15 cellular contexts compared by ENCODE assay signal in the genomic region with DNA sequence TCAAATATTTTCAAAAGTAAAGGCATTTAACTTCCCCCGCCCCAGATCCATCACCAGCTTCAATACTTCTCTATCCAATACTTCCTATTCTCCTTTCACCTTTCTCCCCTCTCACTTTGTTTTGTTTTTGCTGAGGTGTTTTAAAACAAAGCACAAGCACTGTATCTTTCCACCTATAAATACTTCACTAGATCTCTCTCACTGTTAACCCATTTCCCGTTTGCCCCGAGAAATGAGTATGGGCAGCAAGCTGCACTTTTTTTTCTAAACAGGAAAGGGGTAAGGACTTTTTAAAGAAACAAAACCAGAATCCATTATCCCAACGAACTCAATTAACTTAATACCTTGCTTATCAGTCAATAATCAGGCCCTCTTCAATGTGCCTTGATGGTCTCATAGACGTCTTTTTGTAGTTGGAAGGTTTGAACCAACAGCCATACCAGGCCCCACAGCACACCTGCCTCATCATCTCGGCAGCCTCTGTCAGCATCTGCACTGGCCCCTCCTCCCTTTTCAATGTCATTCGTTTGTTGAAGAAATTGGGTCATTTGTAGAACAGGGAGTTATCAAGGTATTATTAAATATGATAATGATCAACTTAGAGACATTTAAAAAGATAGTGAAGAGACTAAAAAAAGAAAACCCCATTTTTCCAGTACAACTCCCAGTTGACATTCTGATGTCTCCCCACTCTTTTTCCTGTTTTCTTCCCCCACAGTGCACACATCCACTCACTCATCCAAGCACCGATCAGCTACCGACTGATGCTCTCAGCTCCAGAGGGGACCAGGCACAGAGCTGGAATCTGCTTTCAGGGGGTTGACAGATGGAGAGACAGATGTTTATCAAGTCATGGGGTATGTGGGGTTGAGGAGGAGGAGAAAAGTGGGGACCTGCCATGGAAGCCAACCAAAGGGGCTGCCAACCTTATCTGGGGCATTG. TPM values are rescaled to one million over a fixed set of nuclear protein-coding genes. Genes with fewer than 3 reads are reported as not detected.
DNase-seq lines count a peak whose midpoint lies in the region; ATAC-seq lines count a peak whose summit lies in the region.
"Had no signal": no experiment of that assay in that cellular context is flagged by ENCODE, and none has a peak within 500 bp of the region (broad histone marks: within the 10 kb centered on the region; RNA-seq: fewer than 3 reads in every experiment).

No MANE protein-coding gene starts in this region.

- DNase-seq in activated CD4-positive, alpha-beta T cell treated with anti-CD3 and anti-CD28 coated beads, Interleukin-2, amount 10 ng/mL, durations not matched to agents 7 days and 5 days = no peak
- no peak for DNase-seq in activated CD4-positive, alpha-beta T cell treated with anti-CD3 and anti-CD28 coated beads for 48 hours
- peak; percentile 74 for DNase-seq in DMS 273 (lab: John Stamatoyannopoulos, UW; ENCODE audit: unreplicated experiment)
- DNase-seq in NCI-H2171 treated with DMSO at 0.1 percent for 48 hours (lab: John Stamatoyannopoulos, UW) = peak; percentile 72
- no peak for DNase-seq in central memory CD8-positive, alpha-beta T cell (ENCODE audit: low spot score in 2 of 2)
- DNase-seq in NK-92 (lab: John Stamatoyannopoulos, UW; ENCODE audit: unreplicated experiment) = no peak
- DNase-seq in ecto neural progenitor cell (ENCODE audit: low spot score) = no peak
- DNase-seq: GOT3, NCI-H1105, NCI-H2029, SHP77 had no signal

- CTCF ChIA-PET in activated CD4-positive, alpha-beta T cell treated with anti-CD3 and anti-CD28 coated beads, Interleukin-2, amount 10 ng/mL, durations not matched to agents 7 days and 5 days (lab: Charles Lee) = no interaction called here

- H3K4me3 Mint-ChIP-seq in activated CD4-positive, alpha-beta T cell treated with anti-CD3 and anti-CD28 coated beads, Interleukin-2, amount 10 ng/mL, durations not matched to agents 7 days and 5 days = no peak overlapping the region
- H3K4me3 Mint-ChIP-seq in central memory CD8-positive, alpha-beta T cell = peak overlapping the region; percentile 10

- no peak for ATAC-seq in central memory CD8-positive, alpha-beta T cell (replicated peaks; ENCODE audit: extremely low read depth, poor library complexity, severe bottlenecking)
- no peak for ATAC-seq in HG03469 (IDR thresholded peaks at IDR 0.05; ENCODE audit: unreplicated experiment)
- ATAC-seq: Panc1 had no signal

- no peaks in the 10 kb centered on the region for H3K9me3 Mint-ChIP-seq in activated CD4-positive, alpha-beta T cell treated with anti-CD3 and anti-CD28 coated beads, Interleukin-2, amount 10 ng/mL, durations not matched to agents 7 days and 5 days
- H3K9me3 Mint-ChIP-seq in central memory CD8-positive, alpha-beta T cell = no peaks in the 10 kb centered on the region

- POLR2A ChIA-PET in activated CD4-positive, alpha-beta T cell treated with anti-CD3 and anti-CD28 coated beads, Interleukin-2, amount 10 ng/mL, durations not matched to agents 7 days and 5 days (lab: Charles Lee) = no interaction called here

- H3K27me3 Mint-ChIP-seq in activated CD4-positive, alpha-beta T cell treated with anti-CD3 and anti-CD28 coated beads, Interleukin-2, amount 10 ng/mL, durations not matched to agents 7 days and 5 days = peaks cover 5% of the 10 kb centered on the region
- H3K27me3 Mint-ChIP-seq in central memory CD8-positive, alpha-beta T cell = peaks cover 46% of the 10 kb centered on the region

- peaks cover 54% of the 10 kb centered on the region for H3K4me1 Mint-ChIP-seq in activated CD4-positive, alpha-beta T cell treated with anti-CD3 and anti-CD28 coated beads, Interleukin-2, amount 10 ng/mL, durations not matched to agents 7 days and 5 days
- H3K4me1 Mint-ChIP-seq in central memory CD8-positive, alpha-beta T cell = peaks cover 24% of the 10 kb centered on the region

- H3K36me3 Mint-ChIP-seq in activated CD4-positive, alpha-beta T cell treated with anti-CD3 and anti-CD28 coated beads, Interleukin-2, amount 10 ng/mL, durations not matched to agents 7 days and 5 days (ENCODE audit: low read depth) = no peaks in the 10 kb centered on the region
- no peaks in the 10 kb centered on the region for H3K36me3 Mint-ChIP-seq in central memory CD8-positive, alpha-beta T cell (ENCODE audit: insufficient read depth)
- H3K36me3 Mint-ChIP-seq: CD4-positive, CD25-positive, alpha-beta regulatory T cell had no signal

- H3K27ac Mint-ChIP-seq in activated CD4-positive, alpha-beta T cell treated with anti-CD3 and anti-CD28 coated beads, Interleukin-2, amount 10 ng/mL, durations not matched to agents 7 days and 5 days = peak overlapping the region; percentile 4
- H3K27ac Mint-ChIP-seq in central memory CD8-positive, alpha-beta T cell (ENCODE audit: low read depth) = peak overlapping the region; percentile 12

RNA-seq across cellular contexts. Expression of gene CRMP1, which starts 25.8 kb away (rescaled TPM):
- under 1 TPM; 0.12 to 0.15 TPM for total RNA-seq in activated CD4-positive, alpha-beta T cell treated with anti-CD3 and anti-CD28 coated beads, Interleukin-2, amount 10 ng/mL, durations not matched to agents 7 days and 5 days
- total RNA-seq: CD4-positive, CD25-positive, alpha-beta regulatory T cell; MCF 10A had no signal

Comparison
In these comparisons a context has a peak if more than half of its experiments do, and no peak if none do; other contexts are left out.
1. DNase-seq: peak in DMS 273 (single experiment) and NCI-H2171 treated with DMSO at 0.1 percent for 48 hours (single experiment); none in activated CD4-positive, alpha-beta T cell treated with anti-CD3 and anti-CD28 coated beads, Interleukin-2, amount 10 ng/mL, durations not matched to agents 7 days and 5 days (single experiment), activated CD4-positive, alpha-beta T cell treated with anti-CD3 and anti-CD28 coated beads for 48 hours (single experiment), central memory CD8-positive, alpha-beta T cell (0 of 2), NK-92 (single experiment) and ecto neural progenitor cell (single experiment).